In the genomic region with DNA sequence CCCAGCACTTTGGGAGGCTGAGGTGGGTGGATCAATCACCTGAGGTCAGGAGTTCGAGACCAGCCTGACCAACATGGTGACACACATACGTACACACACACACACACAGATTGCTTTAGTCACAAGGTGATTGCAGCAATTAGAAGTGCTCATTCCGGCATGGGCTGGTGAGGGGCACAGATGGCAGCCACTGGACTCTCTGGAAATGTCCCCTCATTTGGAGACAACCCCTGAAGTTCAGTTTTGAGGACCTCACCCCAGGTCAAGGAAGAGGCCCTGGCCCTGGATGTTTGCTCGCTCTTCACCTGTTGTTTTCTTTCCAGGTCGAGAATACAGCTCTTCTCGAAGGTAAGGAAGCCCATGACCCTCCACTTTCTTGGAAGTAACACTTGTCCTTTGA, we compare ENCODE assay signal across 2 cellular contexts.
TF ChIP-seq lines count a peak whose summit lies in the region.

No MANE protein-coding gene starts in this region.

TF ChIP-seq in HCT116, 20 proteins besides CTCF, POLR2A, EP300 and RAD21:
- 0 out of 2 replicates have a peak, but pooled peaks have one; percentile 11 for TF ChIP-seq POLR2AphosphoS5 (IDR thresholded peaks at IDR 0.05; ENCODE audit: low read depth, low read length)
- TF ChIP-seq, protein P1, sequence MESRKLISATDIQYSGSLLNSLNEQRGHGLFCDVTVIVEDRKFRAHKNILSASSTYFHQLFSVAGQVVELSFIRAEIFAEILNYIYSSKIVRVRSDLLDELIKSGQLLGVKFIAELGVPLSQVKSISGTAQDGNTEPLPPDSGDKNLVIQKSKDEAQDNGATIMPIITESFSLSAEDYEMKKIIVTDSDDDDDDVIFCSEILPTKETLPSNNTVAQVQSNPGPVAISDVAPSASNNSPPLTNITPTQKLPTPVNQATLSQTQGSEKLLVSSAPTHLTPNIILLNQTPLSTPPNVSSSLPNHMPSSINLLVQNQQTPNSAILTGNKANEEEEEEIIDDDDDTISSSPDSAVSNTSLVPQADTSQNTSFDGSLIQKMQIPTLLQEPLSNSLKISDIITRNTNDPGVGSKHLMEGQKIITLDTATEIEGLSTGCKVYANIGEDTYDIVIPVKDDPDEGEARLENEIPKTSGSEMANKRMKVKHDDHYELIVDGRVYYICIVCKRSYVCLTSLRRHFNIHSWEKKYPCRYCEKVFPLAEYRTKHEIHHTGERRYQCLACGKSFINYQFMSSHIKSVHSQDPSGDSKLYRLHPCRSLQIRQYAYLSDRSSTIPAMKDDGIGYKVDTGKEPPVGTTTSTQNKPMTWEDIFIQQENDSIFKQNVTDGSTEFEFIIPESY (IDR thresholded peaks at IDR 0.05; ENCODE audit: extremely low read depth, insufficient replicate concordance, low read length), result no peak

TF ChIP-seq in GM12878, 131 proteins besides CTCF, POLR2A, EP300 and RAD21:
- TF ChIP-seq POLR2AphosphoS2 (IDR thresholded peaks at IDR 0.05; ENCODE audit: low read depth, low read length), result 0 out of 2 replicates have a peak, but pooled peaks have one; percentile 10
- TF ChIP-seq, protein P2, sequence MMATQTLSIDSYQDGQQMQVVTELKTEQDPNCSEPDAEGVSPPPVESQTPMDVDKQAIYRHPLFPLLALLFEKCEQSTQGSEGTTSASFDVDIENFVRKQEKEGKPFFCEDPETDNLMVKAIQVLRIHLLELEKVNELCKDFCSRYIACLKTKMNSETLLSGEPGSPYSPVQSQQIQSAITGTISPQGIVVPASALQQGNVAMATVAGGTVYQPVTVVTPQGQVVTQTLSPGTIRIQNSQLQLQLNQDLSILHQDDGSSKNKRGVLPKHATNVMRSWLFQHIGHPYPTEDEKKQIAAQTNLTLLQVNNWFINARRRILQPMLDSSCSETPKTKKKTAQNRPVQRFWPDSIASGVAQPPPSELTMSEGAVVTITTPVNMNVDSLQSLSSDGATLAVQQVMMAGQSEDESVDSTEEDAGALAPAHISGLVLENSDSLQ (IDR thresholded peaks at IDR 0.05), result no peak
- TF ChIP-seq NR2C1 (IDR thresholded peaks at IDR 0.05), result no peak
- TF ChIP-seq KLF5 (IDR thresholded peaks at IDR 0.05; ENCODE audit: partially characterized antibody), result no peak
- TF ChIP-seq HDAC2 (IDR thresholded peaks at IDR 0.05), result no peak
- no peak for TF ChIP-seq CREM (IDR thresholded peaks at IDR 0.05; ENCODE audit: low read depth)
- TF ChIP-seq CBFB (IDR thresholded peaks at IDR 0.05; ENCODE audit: low read depth), result no peak; the same call in 1 of the 2 replicates
